Comparison of ENCODE assay signal across 13 cellular contexts in genomic region chr5:160772854-160773253, GRCh38.
DNase-seq lines count a peak whose midpoint lies in the region; ATAC-seq and TF ChIP-seq lines count a peak whose summit lies in the region.
"Had no signal": no experiment of that assay in that cellular context is flagged by ENCODE, and none has a peak within 500 bp of the region (broad histone marks: within the 10 kb centered on the region; RNA-seq: fewer than 3 reads in every experiment).

No MANE protein-coding gene starts in this region.

- no peak for TF ChIP-seq CTCF in mesothelial cell of epicardium (IDR thresholded peaks at IDR 0.05; ENCODE audit: unreplicated experiment)

- DNase-seq in astrocyte of the hippocampus (ENCODE audit: low read depth, low spot score) (peak; percentile 14), kidney tubule cell (ENCODE audit: low spot score) (peak; percentile 65), retina (no peak), mesothelial cell of epicardium (ENCODE audit: low spot score in 2 of 2, unreplicated experiment in 2 of 2) (no peak)
- no peak for DNase-seq in stimulated activated CD4-positive, alpha-beta T cell treated with anti-CD3 and anti-CD28 coated beads, Interleukin-1b, Interleukin-23, amount 100 ng/mL, for 48 hours
- DNase-seq: CD8-positive, alpha-beta T cell; COR-L47; DND-41; GF-D8; H7 had no signal

- no peak overlapping the region for H3K4me3 Mint-ChIP-seq in mesothelial cell of epicardium
- H3K4me3 Mint-ChIP-seq: CD8-positive, alpha-beta T cell had no signal

- H3K27me3 Mint-ChIP-seq in mesothelial cell of epicardium (ENCODE audit: low read depth) = no peaks in the 10 kb centered on the region

- ATAC-seq in GM19463 (IDR thresholded peaks at IDR 0.05; ENCODE audit: unreplicated experiment) (peak; percentile 56), GM18519 (IDR thresholded peaks at IDR 0.05; ENCODE audit: low FRiP score, unreplicated experiment) (no peak)
- ATAC-seq: CD8-positive, alpha-beta T cell had no signal

- H3K4me1 Mint-ChIP-seq in mesothelial cell of epicardium = no peaks in the 10 kb centered on the region

- no peak overlapping the region for H3K27ac Mint-ChIP-seq in mesothelial cell of epicardium
- H3K27ac Mint-ChIP-seq: CD14-positive monocyte; CD8-positive, alpha-beta T cell had no signal

- H3K36me3 Mint-ChIP-seq in mesothelial cell of epicardium = no peaks in the 10 kb centered on the region
- H3K36me3 Mint-ChIP-seq: CD14-positive monocyte; CD8-positive, alpha-beta T cell had no signal

- no peaks in the 10 kb centered on the region for H3K9me3 Mint-ChIP-seq in mesothelial cell of epicardium
- H3K9me3 Mint-ChIP-seq: CD8-positive, alpha-beta T cell had no signal

Comparison
In these comparisons a context has a peak if more than half of its experiments do, and no peak if none do; other contexts are left out.
1. DNase-seq: peak in astrocyte of the hippocampus (single experiment) and kidney tubule cell (single experiment); none in stimulated activated CD4-positive, alpha-beta T cell treated with anti-CD3 and anti-CD28 coated beads, Interleukin-1b, Interleukin-23, amount 100 ng/mL, for 48 hours (single experiment), retina (single experiment) and mesothelial cell of epicardium (0 of 2).